16 cellular contexts compared by ENCODE assay signal in genomic region chr1:245326396-245326795, GRCh38.
A peak's percentile ranks its signal among the peaks of the same experiment; 100 is the strongest.
DNase-seq lines count a peak whose midpoint lies in the region; ATAC-seq lines count a peak whose summit lies in the region.
"Had no signal": no experiment of that assay in that cellular context is flagged by ENCODE, and none has a peak within 500 bp of the region (broad histone marks: within the 10 kb centered on the region; RNA-seq: fewer than 3 reads in every experiment).

No MANE protein-coding gene starts in this region.

- in situ Hi-C loops in G401 (cut with HindIII; ENCODE audit: low sequenced_read_pairs), result no loop called here

- peak; percentile 70 for DNase-seq in G401 (ENCODE audit: low spot score)
- DNase-seq in RPMI8226, result peak; percentile 19
- DNase-seq in cerebellum (ENCODE audit: low spot score), result peak; percentile 38
- DNase-seq in pons (ENCODE audit: low spot score), result peak; percentile 21
- DNase-seq in NCI-H2107 (lab: John Stamatoyannopoulos, UW), result no peak
- DNase-seq in NCI-H226, result no peak
- DNase-seq: Caco-2; CD4-positive, CD25-positive, alpha-beta regulatory T cell; CD8-positive, alpha-beta T cell; DMS153; DND-41; GDM1; H7; HCEC 1CT had no signal

- ATAC-seq in GM19452 (IDR thresholded peaks at IDR 0.05; ENCODE audit: unreplicated experiment), result no peak
- ATAC-seq: CD8-positive, alpha-beta T cell; GM12878 had no signal

Comparison
In these comparisons a context has a peak if more than half of its experiments do, and no peak if none do; other contexts are left out.
1. DNase-seq: peak in G401 (single experiment), RPMI8226 (single experiment), cerebellum (single experiment) and pons (single experiment); none in NCI-H2107 (single experiment) and NCI-H226 (single experiment).